In the genomic region with DNA sequence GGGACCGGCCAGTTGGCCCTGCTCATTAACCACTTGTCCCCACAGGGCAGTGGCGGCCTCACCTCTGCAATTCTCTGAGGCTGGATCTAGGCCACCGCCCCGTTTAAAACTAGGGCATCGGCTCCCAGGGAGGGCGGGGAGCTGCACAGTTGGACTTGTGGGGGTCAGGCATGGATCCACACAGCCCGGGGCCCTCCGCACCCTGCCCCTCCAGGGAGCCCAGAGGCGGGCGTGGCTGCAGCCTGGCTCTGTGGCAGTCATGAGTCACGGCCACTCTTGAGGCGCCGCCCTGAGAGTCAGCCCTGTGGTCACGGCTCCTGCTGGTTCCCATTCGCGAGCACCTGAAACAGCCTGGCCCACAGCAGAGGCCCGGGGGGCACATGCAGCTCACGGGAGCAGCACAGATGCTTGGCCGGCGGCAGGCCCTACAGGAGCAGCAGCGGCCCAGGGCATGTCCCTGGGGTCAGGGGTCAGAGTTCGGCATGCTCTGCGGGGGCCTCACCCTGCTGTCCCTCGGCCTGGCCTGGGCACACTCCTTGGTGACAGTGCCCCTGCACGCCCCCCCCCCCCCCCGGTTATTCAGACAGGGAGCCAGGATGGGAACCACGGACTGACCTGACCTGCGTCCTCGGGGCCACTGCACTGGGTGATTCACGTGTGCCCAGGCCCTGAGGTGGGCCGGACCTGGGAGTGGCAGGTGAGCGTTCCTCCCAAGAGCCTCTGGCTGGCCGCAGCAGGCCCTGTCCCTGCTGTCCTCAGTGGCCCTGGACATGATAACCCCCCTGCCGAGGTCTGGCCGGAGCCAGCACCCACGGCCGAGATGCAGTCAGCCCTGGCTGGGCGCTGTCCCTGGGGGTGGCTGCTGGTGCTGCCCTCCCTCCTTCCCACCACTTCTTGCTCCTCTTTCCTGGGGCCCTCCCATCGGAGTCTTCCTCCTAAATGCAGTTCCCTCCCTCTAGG, we compare ENCODE assay signal across 10 cellular contexts. TPM values are rescaled to one million over a fixed set of nuclear protein-coding genes. Genes with fewer than 3 reads are reported as not detected.
DNase-seq lines count a peak whose midpoint lies in the region; ATAC-seq, FAIRE-seq and TF ChIP-seq lines count a peak whose summit lies in the region.
"Had no signal": no experiment of that assay in that cellular context is flagged by ENCODE, and none has a peak within 500 bp of the region (broad histone marks: within the 10 kb centered on the region; RNA-seq: fewer than 3 reads in every experiment).

No MANE protein-coding gene starts in this region.

- H3K27me3 Mint-ChIP-seq in activated naive CD4-positive, alpha-beta T cell treated with anti-CD3 and anti-CD28 coated beads for 36 hours (ENCODE audit: low read depth): no peaks in the 10 kb centered on the region

- TF ChIP-seq RAD21 in HepG2 (CRISPR knock-in tag; IDR thresholded peaks at IDR 0.05): no peak

- WGBS in HepG2 (ENCODE audit: low lambda C conversion rate): 90% methylated on average over 14 of the region's 39 CpGs

- TF ChIP-seq POLR2A in HepG2 (IDR thresholded peaks at IDR 0.05; ENCODE audit: insufficient read depth in 1 of 2, low read depth in 2 of 2, low read length in 2 of 2): no peak

- no peak for FAIRE-seq in HepG2 (lab: Jason Lieb, UNC)

- H3K27ac Mint-ChIP-seq in activated naive CD4-positive, alpha-beta T cell treated with anti-CD3 and anti-CD28 coated beads for 36 hours: no peak overlapping the region

- H3K9ac ChIP-seq in HepG2 (ENCODE audit: insufficient read depth, low read depth, low read length): no peak overlapping the region

- no peak for TF ChIP-seq EP300 in HepG2 (IDR thresholded peaks at IDR 0.05; ENCODE audit: low read depth in 2 of 2, low read length in 2 of 2)
- TF ChIP-seq EP300 in HepG2 (CRISPR knock-in tag; IDR thresholded peaks at IDR 0.05; ENCODE audit: borderline replicate concordance): no peak

- H2AFZ ChIP-seq in HepG2 (ENCODE audit: low read length): no peak overlapping the region

- H3K27ac ChIP-seq in HepG2 (ENCODE audit: extremely low read length, insufficient read depth, low read length): no peak overlapping the region

- peaks cover 13 to 19% of the 10 kb centered on the region in 2 experiments; a peak in 4 of 5 replicates for H3K36me3 ChIP-seq in HepG2 (replicated peaks in 1 of 2; ENCODE audit: control insufficient read depth in 1 of 2, insufficient read depth in 2 of 2, low read length in 2 of 2)

- POLR2A ChIA-PET in HepG2 (lab: Yijun Ruan, JAX): interaction anchor here (1.3 kb wide), 1 partner anchor 185 kb away, joined by 3 read pairs; a partner anchor contains a TSS

- DNase-seq in AG10803 (ENCODE audit: low read depth) (peak; percentile 69), HT1080 (ENCODE audit: low read depth) (peak; percentile 90), astrocyte of the cerebellum (ENCODE audit: low read depth) (peak; percentile 39), HepG2 (ENCODE audit: low spot score) (no peak)
- no peak for DNase-seq in activated naive CD4-positive, alpha-beta T cell treated with anti-CD3 and anti-CD28 coated beads for 36 hours
- DNase-seq: activated effector memory CD4-positive, alpha-beta T cell treated with anti-CD3 and anti-CD28 coated beads, Interleukin-2, amount 50 U/mL, for 16 hours; DND-41 had no signal

- no peaks in the 10 kb centered on the region for H3K27me3 ChIP-seq in HepG2 (ENCODE audit: control insufficient read depth in 1 of 2, insufficient read depth in 2 of 2, low read length in 2 of 2)

- H3K4me1 ChIP-seq in HepG2 (ENCODE audit: insufficient read depth, low read length): peaks cover 38% of the 10 kb centered on the region

- peaks cover 72% of the 10 kb centered on the region for H3K79me2 ChIP-seq in HepG2 (ENCODE audit: insufficient read depth, low read length)

- no peak for ATAC-seq in HepG2
- ATAC-seq in GM18519 (IDR thresholded peaks at IDR 0.05; ENCODE audit: low FRiP score, unreplicated experiment): no peak
- no peak for ATAC-seq in GM18909 (IDR thresholded peaks at IDR 0.05; ENCODE audit: poor library complexity, unreplicated experiment)
- ATAC-seq in HG03571 (IDR thresholded peaks at IDR 0.05; ENCODE audit: unreplicated experiment): no peak

- peaks cover 4% of the 10 kb centered on the region for H3K36me3 Mint-ChIP-seq in activated naive CD4-positive, alpha-beta T cell treated with anti-CD3 and anti-CD28 coated beads for 36 hours (ENCODE audit: low read depth)

- in situ Hi-C loops in astrocyte of the cerebellum (cut with HindIII; ENCODE audit: low sequenced_read_pairs): no loop called here
- in situ Hi-C loops in HepG2 (cut with HindIII; ENCODE audit: extremely low pct_ligation_motif_present, low pct_unique_long_range_greater_than_20kb): no loop called here

- H4K20me1 ChIP-seq in HepG2 (ENCODE audit: insufficient read depth, low read length): peaks cover 6% of the 10 kb centered on the region; the same call in 1 of the 2 replicates

- H3K4me3 ChIP-seq in AG10803 (ENCODE audit: low read length): no peak overlapping the region
- no peak overlapping the region for H3K4me3 ChIP-seq in astrocyte of the cerebellum (ENCODE audit: low read depth, low read length)
- H3K4me3 ChIP-seq in HepG2 (replicated peaks in 1 of 3; ENCODE audit: insufficient read depth in 1 of 3, low read depth in 2 of 3, low read length in 3 of 3): no peak overlapping the region

- H3K9me3 Mint-ChIP-seq in activated naive CD4-positive, alpha-beta T cell treated with anti-CD3 and anti-CD28 coated beads for 36 hours: no peaks in the 10 kb centered on the region

- TF ChIP-seq CTCF in AG10803 (conservative IDR thresholded peaks at IDR 0.05; ENCODE audit: low read length) (no peak), astrocyte of the cerebellum (IDR thresholded peaks at IDR 0.05; ENCODE audit: low read depth, low read length, missing control alignments) (no peak), HepG2 (CRISPR knock-in tag; IDR thresholded peaks at IDR 0.05) (no peak)

- CTCF ChIA-PET in HepG2 (lab: Yijun Ruan, JAX; ENCODE audit: low intra/inter-chr PET ratio, low total read pairs): no interaction called here
- CTCF ChIA-PET in activated naive CD4-positive, alpha-beta T cell treated with anti-CD3 and anti-CD28 coated beads for 36 hours (lab: Charles Lee): no interaction called here

- no peak overlapping the region for H3K4me2 ChIP-seq in HepG2 (ENCODE audit: low read depth, low read length)

- H3K4me3 Mint-ChIP-seq in activated naive CD4-positive, alpha-beta T cell treated with anti-CD3 and anti-CD28 coated beads for 36 hours: no peak overlapping the region

- no peaks in the 10 kb centered on the region for H3K4me1 Mint-ChIP-seq in activated naive CD4-positive, alpha-beta T cell treated with anti-CD3 and anti-CD28 coated beads for 36 hours (ENCODE audit: low read depth)

- no TSS peak for BruUV-seq in HepG2 (replicated peaks; lab: Mats Ljungman, UMichigan)

- no peaks in the 10 kb centered on the region for H3K9me3 ChIP-seq in HepG2 (ENCODE audit: low read length)

- intact Hi-C loops in HepG2 (cut with micrococcal nuclease; ENCODE audit: unreplicated experiment): no loop called here
- intact Hi-C loops in activated naive CD4-positive, alpha-beta T cell treated with anti-CD3 and anti-CD28 coated beads for 36 hours (cut with micrococcal nuclease): no loop called here

RNA-seq across cellular contexts. Expression of a gene that starts 8.2 kb away (rescaled TPM):
- total RNA-seq in HT1080 (2014; rRNA removed; shearing (Covaris generic)): 92.4 and 122 TPM in 2 replicates
- 48.0 and 57.5 TPM in 2 replicates for polyA plus RNA-seq in HT1080 (2015; cell fraction: cytosol; rRNA removed)
- polyA plus RNA-seq in HT1080 (2015; cell fraction: nucleus; rRNA removed): 91.0 and 97.1 TPM in 2 replicates
- total RNA-seq in HepG2 (2016; rRNA removed; fragmentation: Illumina TruSeq; extraction: Trizol): 15.0 and 24.5 TPM in 2 replicates
- total RNA-seq in HepG2 (2016; cell fraction: cytosol; rRNA removed; fragmentation: Illumina TruSeq; extraction: Trizol; ENCODE audit: low read depth): 4.2 and 4.4 TPM in 2 replicates
- 12.6 and 24.1 TPM in 2 replicates for total RNA-seq in HepG2 (2016; cell fraction: insoluble cytoplasmic fraction; rRNA removed; fragmentation: Illumina TruSeq; extraction: Trizol)
- 16.3 and 16.4 TPM in 2 replicates for total RNA-seq in HepG2 (2016; cell fraction: membrane; rRNA removed; fragmentation: Illumina TruSeq; extraction: Trizol)
- 14.9 and 20.4 TPM in 2 replicates for total RNA-seq in HepG2 (2016; cell fraction: nucleus; rRNA removed; fragmentation: Illumina TruSeq; extraction: Trizol)
- polyA plus RNA-seq in HepG2 (2011; rRNA removed): 14.9 and 22.2 TPM in 2 replicates
- polyA plus RNA-seq in HepG2 (2011; cell fraction: cytosol; rRNA removed): 11.3 and 22.6 TPM in 2 replicates
- 103 and 145 TPM in 2 replicates for polyA plus RNA-seq in HepG2 (2011; cell fraction: nucleus; rRNA removed)
- polyA plus RNA-seq in HepG2 (2012): 17.6 and 19.5 TPM in 2 replicates
- 5.8 and 6.0 TPM in 2 replicates for polyA plus RNA-seq in HepG2 (2016; cell fraction: cytosol; fragmentation: Illumina TruSeq; extraction: Trizol; ENCODE audit: low read depth)
- polyA plus RNA-seq in HepG2 (2016; cell fraction: insoluble cytoplasmic fraction; fragmentation: Illumina TruSeq; extraction: Trizol; ENCODE audit: low read depth): 20.7 and 26.7 TPM in 2 replicates
- 16.3 and 19.3 TPM in 2 replicates for polyA plus RNA-seq in HepG2 (2016; cell fraction: membrane; fragmentation: Illumina TruSeq; extraction: Trizol; ENCODE audit: low read depth)
- polyA plus RNA-seq in HepG2 (2016; cell fraction: nucleus; fragmentation: Illumina TruSeq; extraction: Trizol; ENCODE audit: insufficient read depth, low read depth): 67.7 and 68.0 TPM in 2 replicates
- polyA minus RNA-seq in HepG2 (2011; rRNA and poly(A)+ RNA removed; ENCODE audit: low replicate concordance): 22.1 and 60.1 TPM in 2 replicates
- 39.5 and 41.1 TPM in 2 replicates for polyA minus RNA-seq in HepG2 (2011; cell fraction: cytosol; rRNA and poly(A)+ RNA removed)
- 16.0 and 18.4 TPM in 2 replicates for polyA minus RNA-seq in HepG2 (2011; cell fraction: nucleus; rRNA and poly(A)+ RNA removed)
- total RNA-seq in activated naive CD4-positive, alpha-beta T cell treated with anti-CD3 and anti-CD28 coated beads for 36 hours: 10 to 100 TPM; 54.4 to 56.9 TPM

RNA-seq across cellular contexts. Expression of a gene that starts 24.5 kb away (rescaled TPM):
- total RNA-seq in HT1080 (2014; rRNA removed; shearing (Covaris generic)): 0.10 TPM in 1 of 2 replicates, not detected in the other
- polyA plus RNA-seq in HT1080 (2015; cell fraction: cytosol; rRNA removed): 0.07 TPM in 1 of 2 replicates, not detected in the other
- polyA plus RNA-seq in HT1080 (2015; cell fraction: nucleus; rRNA removed): 0.07 and 0.13 TPM in 2 replicates
- 0.07 TPM in 1 of 2 replicates, not detected in the other for total RNA-seq in HepG2 (2016; rRNA removed; fragmentation: Illumina TruSeq; extraction: Trizol)
- total RNA-seq in HepG2 (2016; cell fraction: cytosol; rRNA removed; fragmentation: Illumina TruSeq; extraction: Trizol; ENCODE audit: low read depth): not detected in 2 replicates
- total RNA-seq in HepG2 (2016; cell fraction: insoluble cytoplasmic fraction; rRNA removed; fragmentation: Illumina TruSeq; extraction: Trizol): not detected in 2 replicates
- not detected in 2 replicates for total RNA-seq in HepG2 (2016; cell fraction: membrane; rRNA removed; fragmentation: Illumina TruSeq; extraction: Trizol)
- total RNA-seq in HepG2 (2016; cell fraction: nucleus; rRNA removed; fragmentation: Illumina TruSeq; extraction: Trizol): not detected in 2 replicates
- 0.16 and 0.38 TPM in 2 replicates for polyA plus RNA-seq in HepG2 (2011; rRNA removed)
- 0.23 and 0.28 TPM in 2 replicates for polyA plus RNA-seq in HepG2 (2011; cell fraction: cytosol; rRNA removed)
- 0.81 and 1.2 TPM in 2 replicates for polyA plus RNA-seq in HepG2 (2011; cell fraction: nucleus; rRNA removed)
- polyA plus RNA-seq in HepG2 (2012): 0.63 and 0.74 TPM in 2 replicates
- polyA plus RNA-seq in HepG2 (2016; cell fraction: cytosol; fragmentation: Illumina TruSeq; extraction: Trizol; ENCODE audit: low read depth): not detected in 2 replicates
- polyA plus RNA-seq in HepG2 (2016; cell fraction: insoluble cytoplasmic fraction; fragmentation: Illumina TruSeq; extraction: Trizol; ENCODE audit: low read depth): not detected in 2 replicates
- not detected in 2 replicates for polyA plus RNA-seq in HepG2 (2016; cell fraction: membrane; fragmentation: Illumina TruSeq; extraction: Trizol; ENCODE audit: low read depth)
- not detected in 2 replicates for polyA plus RNA-seq in HepG2 (2016; cell fraction: nucleus; fragmentation: Illumina TruSeq; extraction: Trizol; ENCODE audit: insufficient read depth, low read depth)
- 0.12 TPM in 1 of 2 replicates, not detected in the other for polyA minus RNA-seq in HepG2 (2011; rRNA and poly(A)+ RNA removed; ENCODE audit: low replicate concordance)
- 0.35 and 0.40 TPM in 2 replicates for polyA minus RNA-seq in HepG2 (2011; cell fraction: cytosol; rRNA and poly(A)+ RNA removed)
- polyA minus RNA-seq in HepG2 (2011; cell fraction: nucleus; rRNA and poly(A)+ RNA removed): not detected in 2 replicates
- not detected for total RNA-seq in activated naive CD4-positive, alpha-beta T cell treated with anti-CD3 and anti-CD28 coated beads for 36 hours

RNA-seq across cellular contexts. Expression of a gene that starts 31.1 kb away (rescaled TPM):
- total RNA-seq in HT1080 (2014; rRNA removed; shearing (Covaris generic)): 0.07 and 1.1 TPM in 2 replicates
- polyA plus RNA-seq in HT1080 (2015; cell fraction: cytosol; rRNA removed): 0.36 and 0.74 TPM in 2 replicates
- 1.5 and 2.2 TPM in 2 replicates for polyA plus RNA-seq in HT1080 (2015; cell fraction: nucleus; rRNA removed)
- 0.40 and 0.48 TPM in 2 replicates for total RNA-seq in HepG2 (2016; rRNA removed; fragmentation: Illumina TruSeq; extraction: Trizol)
- not detected in 2 replicates for total RNA-seq in HepG2 (2016; cell fraction: cytosol; rRNA removed; fragmentation: Illumina TruSeq; extraction: Trizol; ENCODE audit: low read depth)
- 0.33 and 0.45 TPM in 2 replicates for total RNA-seq in HepG2 (2016; cell fraction: insoluble cytoplasmic fraction; rRNA removed; fragmentation: Illumina TruSeq; extraction: Trizol)
- total RNA-seq in HepG2 (2016; cell fraction: membrane; rRNA removed; fragmentation: Illumina TruSeq; extraction: Trizol): 0.10 and 0.22 TPM in 2 replicates
- total RNA-seq in HepG2 (2016; cell fraction: nucleus; rRNA removed; fragmentation: Illumina TruSeq; extraction: Trizol): 0.22 TPM in 1 of 2 replicates, not detected in the other
- 0.59 and 1.1 TPM in 2 replicates for polyA plus RNA-seq in HepG2 (2011; rRNA removed)
- polyA plus RNA-seq in HepG2 (2011; cell fraction: cytosol; rRNA removed): 0.71 and 1.2 TPM in 2 replicates
- polyA plus RNA-seq in HepG2 (2011; cell fraction: nucleus; rRNA removed): 1.3 and 1.7 TPM in 2 replicates
- 1.4 and 1.5 TPM in 2 replicates for polyA plus RNA-seq in HepG2 (2012)
- polyA plus RNA-seq in HepG2 (2016; cell fraction: cytosol; fragmentation: Illumina TruSeq; extraction: Trizol; ENCODE audit: low read depth): 0.09 TPM in 1 of 2 replicates, not detected in the other
- polyA plus RNA-seq in HepG2 (2016; cell fraction: insoluble cytoplasmic fraction; fragmentation: Illumina TruSeq; extraction: Trizol; ENCODE audit: low read depth): 0.26 TPM in 2 replicates
- not detected in 2 replicates for polyA plus RNA-seq in HepG2 (2016; cell fraction: membrane; fragmentation: Illumina TruSeq; extraction: Trizol; ENCODE audit: low read depth)
- not detected in 2 replicates for polyA plus RNA-seq in HepG2 (2016; cell fraction: nucleus; fragmentation: Illumina TruSeq; extraction: Trizol; ENCODE audit: insufficient read depth, low read depth)
- 1.4 TPM in 1 of 2 replicates, not detected in the other for polyA minus RNA-seq in HepG2 (2011; rRNA and poly(A)+ RNA removed; ENCODE audit: low replicate concordance)
- polyA minus RNA-seq in HepG2 (2011; cell fraction: cytosol; rRNA and poly(A)+ RNA removed): 0.40 and 0.88 TPM in 2 replicates
- polyA minus RNA-seq in HepG2 (2011; cell fraction: nucleus; rRNA and poly(A)+ RNA removed): 0.13 and 0.25 TPM in 2 replicates
- total RNA-seq in activated naive CD4-positive, alpha-beta T cell treated with anti-CD3 and anti-CD28 coated beads for 36 hours: under 1 TPM; 0.60 to 0.67 TPM

RNA-seq across cellular contexts. Expression of a gene that starts 34.0 kb away (rescaled TPM):
- 38.2 and 53.0 TPM in 2 replicates for total RNA-seq in HT1080 (2014; rRNA removed; shearing (Covaris generic))
- 30.1 and 37.3 TPM in 2 replicates for polyA plus RNA-seq in HT1080 (2015; cell fraction: cytosol; rRNA removed)
- 68.4 and 71.1 TPM in 2 replicates for polyA plus RNA-seq in HT1080 (2015; cell fraction: nucleus; rRNA removed)
- 8.4 and 19.7 TPM in 2 replicates for total RNA-seq in HepG2 (2016; rRNA removed; fragmentation: Illumina TruSeq; extraction: Trizol)
- 7.5 and 10.0 TPM in 2 replicates for total RNA-seq in HepG2 (2016; cell fraction: cytosol; rRNA removed; fragmentation: Illumina TruSeq; extraction: Trizol; ENCODE audit: low read depth)
- 7.4 and 18.9 TPM in 2 replicates for total RNA-seq in HepG2 (2016; cell fraction: insoluble cytoplasmic fraction; rRNA removed; fragmentation: Illumina TruSeq; extraction: Trizol)
- 13.0 and 18.2 TPM in 2 replicates for total RNA-seq in HepG2 (2016; cell fraction: membrane; rRNA removed; fragmentation: Illumina TruSeq; extraction: Trizol)
- 16.8 and 19.0 TPM in 2 replicates for total RNA-seq in HepG2 (2016; cell fraction: nucleus; rRNA removed; fragmentation: Illumina TruSeq; extraction: Trizol)
- polyA plus RNA-seq in HepG2 (2011; rRNA removed): 7.7 and 13.6 TPM in 2 replicates
- polyA plus RNA-seq in HepG2 (2011; cell fraction: cytosol; rRNA removed): 7.2 and 11.6 TPM in 2 replicates
- 70.8 and 80.2 TPM in 2 replicates for polyA plus RNA-seq in HepG2 (2011; cell fraction: nucleus; rRNA removed)
- 6.7 and 8.5 TPM in 2 replicates for polyA plus RNA-seq in HepG2 (2012)
- 6.3 and 7.2 TPM in 2 replicates for polyA plus RNA-seq in HepG2 (2016; cell fraction: cytosol; fragmentation: Illumina TruSeq; extraction: Trizol; ENCODE audit: low read depth)
- 6.9 and 8.3 TPM in 2 replicates for polyA plus RNA-seq in HepG2 (2016; cell fraction: insoluble cytoplasmic fraction; fragmentation: Illumina TruSeq; extraction: Trizol; ENCODE audit: low read depth)
- 10.4 and 10.8 TPM in 2 replicates for polyA plus RNA-seq in HepG2 (2016; cell fraction: membrane; fragmentation: Illumina TruSeq; extraction: Trizol; ENCODE audit: low read depth)
- 31.7 and 36.7 TPM in 2 replicates for polyA plus RNA-seq in HepG2 (2016; cell fraction: nucleus; fragmentation: Illumina TruSeq; extraction: Trizol; ENCODE audit: insufficient read depth, low read depth)
- 38.0 and 89.1 TPM in 2 replicates for polyA minus RNA-seq in HepG2 (2011; rRNA and poly(A)+ RNA removed; ENCODE audit: low replicate concordance)
- polyA minus RNA-seq in HepG2 (2011; cell fraction: cytosol; rRNA and poly(A)+ RNA removed): 8.1 and 11.1 TPM in 2 replicates
- 13.6 and 14.0 TPM in 2 replicates for polyA minus RNA-seq in HepG2 (2011; cell fraction: nucleus; rRNA and poly(A)+ RNA removed)
- 10 to 100 TPM; 18.6 to 19.2 TPM for total RNA-seq in activated naive CD4-positive, alpha-beta T cell treated with anti-CD3 and anti-CD28 coated beads for 36 hours

RNA-seq across cellular contexts. Expression of a gene that starts 54.1 kb away (rescaled TPM):
- total RNA-seq in HT1080 (2014; rRNA removed; shearing (Covaris generic)): 12.9 and 15.2 TPM in 2 replicates
- 13.6 and 15.9 TPM in 2 replicates for polyA plus RNA-seq in HT1080 (2015; cell fraction: cytosol; rRNA removed)
- polyA plus RNA-seq in HT1080 (2015; cell fraction: nucleus; rRNA removed): 19.1 and 24.1 TPM in 2 replicates
- 8.2 and 11.5 TPM in 2 replicates for total RNA-seq in HepG2 (2016; rRNA removed; fragmentation: Illumina TruSeq; extraction: Trizol)
- 3.9 TPM in 2 replicates for total RNA-seq in HepG2 (2016; cell fraction: cytosol; rRNA removed; fragmentation: Illumina TruSeq; extraction: Trizol; ENCODE audit: low read depth)
- total RNA-seq in HepG2 (2016; cell fraction: insoluble cytoplasmic fraction; rRNA removed; fragmentation: Illumina TruSeq; extraction: Trizol): 7.7 and 10.5 TPM in 2 replicates
- total RNA-seq in HepG2 (2016; cell fraction: membrane; rRNA removed; fragmentation: Illumina TruSeq; extraction: Trizol): 9.2 and 9.7 TPM in 2 replicates
- total RNA-seq in HepG2 (2016; cell fraction: nucleus; rRNA removed; fragmentation: Illumina TruSeq; extraction: Trizol): 6.0 and 7.3 TPM in 2 replicates
- 7.7 and 10.6 TPM in 2 replicates for polyA plus RNA-seq in HepG2 (2011; rRNA removed)
- 6.0 and 10.4 TPM in 2 replicates for polyA plus RNA-seq in HepG2 (2011; cell fraction: cytosol; rRNA removed)
- polyA plus RNA-seq in HepG2 (2011; cell fraction: nucleus; rRNA removed): 25.9 TPM in 2 replicates
- polyA plus RNA-seq in HepG2 (2012): 7.0 and 9.0 TPM in 2 replicates
- polyA plus RNA-seq in HepG2 (2016; cell fraction: cytosol; fragmentation: Illumina TruSeq; extraction: Trizol; ENCODE audit: low read depth): 2.5 and 2.9 TPM in 2 replicates
- 8.9 and 11.2 TPM in 2 replicates for polyA plus RNA-seq in HepG2 (2016; cell fraction: insoluble cytoplasmic fraction; fragmentation: Illumina TruSeq; extraction: Trizol; ENCODE audit: low read depth)
- 6.5 and 6.8 TPM in 2 replicates for polyA plus RNA-seq in HepG2 (2016; cell fraction: membrane; fragmentation: Illumina TruSeq; extraction: Trizol; ENCODE audit: low read depth)
- polyA plus RNA-seq in HepG2 (2016; cell fraction: nucleus; fragmentation: Illumina TruSeq; extraction: Trizol; ENCODE audit: insufficient read depth, low read depth): 20.2 and 22.4 TPM in 2 replicates
- polyA minus RNA-seq in HepG2 (2011; rRNA and poly(A)+ RNA removed; ENCODE audit: low replicate concordance): 15.3 and 16.9 TPM in 2 replicates
- polyA minus RNA-seq in HepG2 (2011; cell fraction: cytosol; rRNA and poly(A)+ RNA removed): 5.5 and 7.3 TPM in 2 replicates
- polyA minus RNA-seq in HepG2 (2011; cell fraction: nucleus; rRNA and poly(A)+ RNA removed): 3.4 and 4.0 TPM in 2 replicates
- total RNA-seq in activated naive CD4-positive, alpha-beta T cell treated with anti-CD3 and anti-CD28 coated beads for 36 hours: 1 to 10 TPM; 6.3 to 7.3 TPM

Comparison
In these comparisons a context has a peak if more than half of its experiments do, and no peak if none do; other contexts are left out.
1. DNase-seq: peak in AG10803 (single experiment), HT1080 (single experiment) and astrocyte of the cerebellum (single experiment); none in HepG2 (single experiment) and activated naive CD4-positive, alpha-beta T cell treated with anti-CD3 and anti-CD28 coated beads for 36 hours (single experiment).